ENCODE assay signal across 1 cellular context in the genomic region with DNA sequence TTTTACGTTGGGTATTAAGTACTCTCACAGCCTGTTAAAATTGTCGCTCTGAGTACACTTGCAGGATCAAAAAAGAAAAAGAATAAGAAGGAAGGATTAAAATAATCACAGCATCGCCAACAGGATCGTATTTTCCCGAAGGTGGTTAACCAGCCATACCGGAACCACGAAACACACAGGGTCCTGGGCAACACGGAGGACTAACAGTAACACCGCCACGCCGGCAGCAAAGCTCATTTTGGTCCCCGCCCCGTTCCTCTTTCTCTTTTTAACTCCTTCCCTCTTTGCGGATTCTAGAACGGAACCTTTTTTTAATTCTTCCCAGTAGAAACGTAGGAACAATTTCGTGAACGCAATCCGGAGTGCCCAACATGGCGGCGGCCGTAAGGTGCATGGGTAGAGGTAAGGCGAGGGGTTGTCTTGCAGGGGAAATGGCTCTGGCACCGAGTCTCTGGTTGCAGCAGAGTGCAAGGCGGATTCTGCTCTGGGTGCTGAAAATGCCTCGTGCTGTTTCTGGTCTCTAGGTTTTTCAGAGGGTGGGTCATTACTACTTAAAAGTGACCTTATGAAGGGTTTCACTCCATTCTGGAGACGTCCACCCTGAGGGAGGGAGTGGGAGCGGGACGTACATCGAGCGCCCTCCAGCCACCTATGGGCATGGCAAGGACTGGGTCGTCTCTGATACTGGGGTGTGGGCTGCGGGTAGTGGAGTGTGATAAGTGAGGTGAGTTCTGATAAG.
A peak's percentile ranks its signal among the peaks of the same experiment; 100 is the strongest.
TF ChIP-seq lines count a peak whose summit lies in the region.

A gene (plus strand): TSS at position 353 of the 739 bp plus-strand sequence. CDS start 19 bp downstream, at position 372.

TF ChIP-seq in HepG2, 621 proteins besides CTCF, POLR2A, EP300 and RAD21 (continued from another document and continues in another):
- TF ChIP-seq, protein P1, sequence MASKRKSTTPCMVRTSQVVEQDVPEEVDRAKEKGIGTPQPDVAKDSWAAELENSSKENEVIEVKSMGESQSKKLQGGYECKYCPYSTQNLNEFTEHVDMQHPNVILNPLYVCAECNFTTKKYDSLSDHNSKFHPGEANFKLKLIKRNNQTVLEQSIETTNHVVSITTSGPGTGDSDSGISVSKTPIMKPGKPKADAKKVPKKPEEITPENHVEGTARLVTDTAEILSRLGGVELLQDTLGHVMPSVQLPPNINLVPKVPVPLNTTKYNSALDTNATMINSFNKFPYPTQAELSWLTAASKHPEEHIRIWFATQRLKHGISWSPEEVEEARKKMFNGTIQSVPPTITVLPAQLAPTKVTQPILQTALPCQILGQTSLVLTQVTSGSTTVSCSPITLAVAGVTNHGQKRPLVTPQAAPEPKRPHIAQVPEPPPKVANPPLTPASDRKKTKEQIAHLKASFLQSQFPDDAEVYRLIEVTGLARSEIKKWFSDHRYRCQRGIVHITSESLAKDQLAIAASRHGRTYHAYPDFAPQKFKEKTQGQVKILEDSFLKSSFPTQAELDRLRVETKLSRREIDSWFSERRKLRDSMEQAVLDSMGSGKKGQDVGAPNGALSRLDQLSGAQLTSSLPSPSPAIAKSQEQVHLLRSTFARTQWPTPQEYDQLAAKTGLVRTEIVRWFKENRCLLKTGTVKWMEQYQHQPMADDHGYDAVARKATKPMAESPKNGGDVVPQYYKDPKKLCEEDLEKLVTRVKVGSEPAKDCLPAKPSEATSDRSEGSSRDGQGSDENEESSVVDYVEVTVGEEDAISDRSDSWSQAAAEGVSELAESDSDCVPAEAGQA (IDR thresholded peaks at IDR 0.05; ENCODE audit: low read depth), result peak; percentile 69; the same call in 1 of the 2 replicates
- TF ChIP-seq, protein P1 (CRISPR knock-in tag; IDR thresholded peaks at IDR 0.05; ENCODE audit: borderline replicate concordance), result no peak
- peak; percentile 62; the same call in 1 of the 2 replicates for TF ChIP-seq SAFB2 (CRISPR knock-in tag; IDR thresholded peaks at IDR 0.05; ENCODE audit: borderline replicate concordance, low read depth)
- no peak for TF ChIP-seq ZNF34 (CRISPR knock-in tag; IDR thresholded peaks at IDR 0.05; ENCODE audit: borderline replicate concordance)
- TF ChIP-seq, protein P2, sequence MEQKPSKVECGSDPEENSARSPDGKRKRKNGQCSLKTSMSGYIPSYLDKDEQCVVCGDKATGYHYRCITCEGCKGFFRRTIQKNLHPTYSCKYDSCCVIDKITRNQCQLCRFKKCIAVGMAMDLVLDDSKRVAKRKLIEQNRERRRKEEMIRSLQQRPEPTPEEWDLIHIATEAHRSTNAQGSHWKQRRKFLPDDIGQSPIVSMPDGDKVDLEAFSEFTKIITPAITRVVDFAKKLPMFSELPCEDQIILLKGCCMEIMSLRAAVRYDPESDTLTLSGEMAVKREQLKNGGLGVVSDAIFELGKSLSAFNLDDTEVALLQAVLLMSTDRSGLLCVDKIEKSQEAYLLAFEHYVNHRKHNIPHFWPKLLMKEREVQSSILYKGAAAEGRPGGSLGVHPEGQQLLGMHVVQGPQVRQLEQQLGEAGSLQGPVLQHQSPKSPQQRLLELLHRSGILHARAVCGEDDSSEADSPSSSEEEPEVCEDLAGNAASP (CRISPR knock-in tag; IDR thresholded peaks at IDR 0.05; ENCODE audit: borderline replicate concordance), result peak; percentile 76; the same call in 1 of the 2 replicates
- 0 out of 2 replicates have a peak, but pooled peaks have one; percentile 68 for TF ChIP-seq ZNF329 (CRISPR knock-in tag; IDR thresholded peaks at IDR 0.05; ENCODE audit: low read depth)
- no peak for TF ChIP-seq AKAP8 (CRISPR knock-in tag; IDR thresholded peaks at IDR 0.05)
- TF ChIP-seq ZKSCAN1 (IDR thresholded peaks at IDR 0.05; ENCODE audit: low read length), result peak; percentile 18; the same call in 1 of the 2 replicates
- TF ChIP-seq ASH2L (IDR thresholded peaks at IDR 0.05; ENCODE audit: insufficient read length, low read depth, low read length), result peak; percentile 98
- TF ChIP-seq PLRG1 (conservative IDR thresholded peaks at IDR 0.05), result no peak
- TF ChIP-seq, protein P3, sequence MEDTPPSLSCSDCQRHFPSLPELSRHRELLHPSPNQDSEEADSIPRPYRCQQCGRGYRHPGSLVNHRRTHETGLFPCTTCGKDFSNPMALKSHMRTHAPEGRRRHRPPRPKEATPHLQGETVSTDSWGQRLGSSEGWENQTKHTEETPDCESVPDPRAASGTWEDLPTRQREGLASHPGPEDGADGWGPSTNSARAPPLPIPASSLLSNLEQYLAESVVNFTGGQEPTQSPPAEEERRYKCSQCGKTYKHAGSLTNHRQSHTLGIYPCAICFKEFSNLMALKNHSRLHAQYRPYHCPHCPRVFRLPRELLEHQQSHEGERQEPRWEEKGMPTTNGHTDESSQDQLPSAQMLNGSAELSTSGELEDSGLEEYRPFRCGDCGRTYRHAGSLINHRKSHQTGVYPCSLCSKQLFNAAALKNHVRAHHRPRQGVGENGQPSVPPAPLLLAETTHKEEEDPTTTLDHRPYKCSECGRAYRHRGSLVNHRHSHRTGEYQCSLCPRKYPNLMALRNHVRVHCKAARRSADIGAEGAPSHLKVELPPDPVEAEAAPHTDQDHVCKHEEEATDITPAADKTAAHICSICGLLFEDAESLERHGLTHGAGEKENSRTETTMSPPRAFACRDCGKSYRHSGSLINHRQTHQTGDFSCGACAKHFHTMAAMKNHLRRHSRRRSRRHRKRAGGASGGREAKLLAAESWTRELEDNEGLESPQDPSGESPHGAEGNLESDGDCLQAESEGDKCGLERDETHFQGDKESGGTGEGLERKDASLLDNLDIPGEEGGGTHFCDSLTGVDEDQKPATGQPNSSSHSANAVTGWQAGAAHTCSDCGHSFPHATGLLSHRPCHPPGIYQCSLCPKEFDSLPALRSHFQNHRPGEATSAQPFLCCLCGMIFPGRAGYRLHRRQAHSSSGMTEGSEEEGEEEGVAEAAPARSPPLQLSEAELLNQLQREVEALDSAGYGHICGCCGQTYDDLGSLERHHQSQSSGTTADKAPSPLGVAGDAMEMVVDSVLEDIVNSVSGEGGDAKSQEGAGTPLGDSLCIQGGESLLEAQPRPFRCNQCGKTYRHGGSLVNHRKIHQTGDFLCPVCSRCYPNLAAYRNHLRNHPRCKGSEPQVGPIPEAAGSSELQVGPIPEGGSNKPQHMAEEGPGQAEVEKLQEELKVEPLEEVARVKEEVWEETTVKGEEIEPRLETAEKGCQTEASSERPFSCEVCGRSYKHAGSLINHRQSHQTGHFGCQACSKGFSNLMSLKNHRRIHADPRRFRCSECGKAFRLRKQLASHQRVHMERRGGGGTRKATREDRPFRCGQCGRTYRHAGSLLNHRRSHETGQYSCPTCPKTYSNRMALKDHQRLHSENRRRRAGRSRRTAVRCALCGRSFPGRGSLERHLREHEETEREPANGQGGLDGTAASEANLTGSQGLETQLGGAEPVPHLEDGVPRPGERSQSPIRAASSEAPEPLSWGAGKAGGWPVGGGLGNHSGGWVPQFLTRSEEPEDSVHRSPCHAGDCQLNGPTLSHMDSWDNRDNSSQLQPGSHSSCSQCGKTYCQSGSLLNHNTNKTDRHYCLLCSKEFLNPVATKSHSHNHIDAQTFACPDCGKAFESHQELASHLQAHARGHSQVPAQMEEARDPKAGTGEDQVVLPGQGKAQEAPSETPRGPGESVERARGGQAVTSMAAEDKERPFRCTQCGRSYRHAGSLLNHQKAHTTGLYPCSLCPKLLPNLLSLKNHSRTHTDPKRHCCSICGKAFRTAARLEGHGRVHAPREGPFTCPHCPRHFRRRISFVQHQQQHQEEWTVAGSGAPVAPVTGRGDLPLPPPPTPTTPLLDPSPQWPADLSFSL (CRISPR knock-in tag; IDR thresholded peaks at IDR 0.05), result no peak
- TF ChIP-seq JDP2 (CRISPR knock-in tag; IDR thresholded peaks at IDR 0.05; ENCODE audit: borderline replicate concordance), result no peak
- TF ChIP-seq, protein P4, sequence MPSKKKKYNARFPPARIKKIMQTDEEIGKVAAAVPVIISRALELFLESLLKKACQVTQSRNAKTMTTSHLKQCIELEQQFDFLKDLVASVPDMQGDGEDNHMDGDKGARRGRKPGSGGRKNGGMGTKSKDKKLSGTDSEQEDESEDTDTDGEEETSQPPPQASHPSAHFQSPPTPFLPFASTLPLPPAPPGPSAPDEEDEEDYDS (CRISPR knock-in tag; IDR thresholded peaks at IDR 0.05), result peak; percentile 85
- TF ChIP-seq, protein P5, sequence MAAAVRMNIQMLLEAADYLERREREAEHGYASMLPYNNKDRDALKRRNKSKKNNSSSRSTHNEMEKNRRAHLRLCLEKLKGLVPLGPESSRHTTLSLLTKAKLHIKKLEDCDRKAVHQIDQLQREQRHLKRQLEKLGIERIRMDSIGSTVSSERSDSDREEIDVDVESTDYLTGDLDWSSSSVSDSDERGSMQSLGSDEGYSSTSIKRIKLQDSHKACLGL (CRISPR knock-in tag; IDR thresholded peaks at IDR 0.05), result peak; percentile 87; the same call in 1 of the 2 replicates
- 0 out of 2 replicates have a peak, but pooled peaks have one; percentile 33 for TF ChIP-seq ZNF224 (CRISPR knock-in tag; IDR thresholded peaks at IDR 0.05)
- TF ChIP-seq ZNF430 (CRISPR knock-in tag; IDR thresholded peaks at IDR 0.05), result peak; percentile 68; the same call in 1 of the 2 replicates
- TF ChIP-seq, protein P6, sequence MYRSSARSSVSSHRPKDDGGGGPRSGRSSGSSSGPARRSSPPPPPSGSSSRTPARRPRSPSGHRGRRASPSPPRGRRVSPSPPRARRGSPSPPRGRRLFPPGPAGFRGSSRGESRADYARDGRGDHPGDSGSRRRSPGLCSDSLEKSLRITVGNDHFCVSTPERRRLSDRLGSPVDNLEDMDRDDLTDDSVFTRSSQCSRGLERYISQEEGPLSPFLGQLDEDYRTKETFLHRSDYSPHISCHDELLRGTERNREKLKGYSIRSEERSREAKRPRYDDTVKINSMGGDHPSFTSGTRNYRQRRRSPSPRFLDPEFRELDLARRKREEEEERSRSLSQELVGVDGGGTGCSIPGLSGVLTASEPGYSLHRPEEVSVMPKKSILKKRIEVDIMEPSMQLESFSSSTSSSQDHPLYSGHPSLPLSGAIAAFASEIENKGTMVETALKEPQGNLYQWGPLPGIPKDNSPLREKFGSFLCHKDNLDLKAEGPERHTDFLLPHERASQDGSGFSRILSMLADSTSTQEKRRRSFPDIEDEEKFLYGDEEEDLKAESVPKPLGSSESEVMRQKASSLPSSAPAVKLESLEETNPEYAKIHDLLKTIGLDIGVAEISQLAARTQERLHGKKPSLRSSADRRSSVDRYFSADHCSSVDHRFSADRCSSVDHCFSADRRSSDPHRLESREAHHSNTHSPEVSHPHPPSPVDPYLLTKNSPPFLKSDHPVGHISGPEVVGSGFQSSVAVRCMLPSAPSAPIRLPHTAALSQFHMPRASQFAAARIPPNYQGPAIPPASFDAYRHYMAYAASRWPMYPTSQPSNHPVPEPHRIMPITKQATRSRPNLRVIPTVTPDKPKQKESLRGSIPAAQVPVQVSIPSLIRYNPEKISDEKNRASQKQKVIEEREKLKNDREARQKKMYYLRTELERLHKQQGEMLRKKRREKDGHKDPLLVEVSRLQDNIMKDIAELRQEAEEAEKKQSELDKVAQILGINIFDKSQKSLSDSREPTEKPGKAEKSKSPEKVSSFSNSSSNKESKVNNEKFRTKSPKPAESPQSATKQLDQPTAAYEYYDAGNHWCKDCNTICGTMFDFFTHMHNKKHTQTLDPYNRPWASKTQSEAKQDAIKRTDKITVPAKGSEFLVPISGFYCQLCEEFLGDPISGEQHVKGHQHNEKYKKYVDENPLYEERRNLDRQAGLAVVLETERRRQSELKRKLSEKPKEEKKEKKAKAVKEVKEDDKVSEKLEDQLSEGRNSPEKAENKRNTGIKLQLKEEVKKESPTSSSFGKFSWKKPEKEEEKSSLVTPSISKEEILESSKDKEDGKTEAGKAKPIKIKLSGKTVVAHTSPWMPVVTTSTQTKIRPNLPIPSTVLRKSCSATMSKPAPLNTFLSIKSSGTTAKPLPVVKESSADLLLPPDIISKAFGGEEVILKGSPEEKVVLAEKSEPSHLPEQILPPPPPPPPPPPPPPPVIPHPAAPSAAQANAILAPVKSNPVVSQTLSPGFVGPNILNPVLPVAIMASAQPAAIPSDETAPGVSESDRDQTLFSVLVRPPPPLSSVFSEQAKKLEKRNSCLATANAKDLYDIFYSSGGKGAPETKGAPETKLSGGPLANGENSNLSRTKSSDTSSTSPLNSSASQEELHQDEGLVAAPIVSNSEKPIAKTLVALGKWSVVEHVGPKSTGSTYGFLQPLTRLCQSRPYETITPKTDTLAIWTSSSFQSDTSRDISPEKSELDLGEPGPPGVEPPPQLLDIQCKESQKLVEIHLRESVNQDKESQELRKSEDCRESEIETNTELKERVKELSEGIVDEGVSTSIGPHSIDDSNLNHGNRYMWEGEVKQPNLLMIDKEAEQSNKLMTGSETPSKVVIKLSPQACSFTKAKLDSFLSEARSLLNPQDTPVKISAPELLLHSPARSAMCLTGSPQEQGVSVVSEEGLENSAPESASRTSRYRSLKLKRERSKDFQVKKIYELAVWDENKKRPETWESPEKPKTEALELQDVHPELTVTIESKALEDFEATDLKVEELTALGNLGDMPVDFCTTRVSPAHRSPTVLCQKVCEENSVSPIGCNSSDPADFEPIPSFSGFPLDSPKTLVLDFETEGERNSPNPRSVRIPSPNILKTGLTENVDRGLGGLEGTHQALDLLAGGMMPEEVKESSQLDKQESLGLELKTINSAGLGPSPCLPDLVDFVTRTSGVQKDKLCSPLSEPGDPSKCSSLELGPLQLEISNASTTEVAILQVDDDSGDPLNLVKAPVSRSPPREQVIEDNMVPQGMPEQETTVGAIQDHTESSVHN (CRISPR knock-in tag; IDR thresholded peaks at IDR 0.05), result 0 out of 2 replicates have a peak, but pooled peaks have one; percentile 17
- no peak for TF ChIP-seq ZNF20 (CRISPR knock-in tag; IDR thresholded peaks at IDR 0.05)
- no peak for TF ChIP-seq NFE2 (CRISPR knock-in tag; IDR thresholded peaks at IDR 0.05)
- TF ChIP-seq FIP1L1 (IDR thresholded peaks at IDR 0.05; ENCODE audit: borderline replicate concordance, insufficient read depth, low read depth, low read length), result 0 out of 2 replicates have a peak, but pooled peaks have one; percentile 16
- TF ChIP-seq, protein P7, sequence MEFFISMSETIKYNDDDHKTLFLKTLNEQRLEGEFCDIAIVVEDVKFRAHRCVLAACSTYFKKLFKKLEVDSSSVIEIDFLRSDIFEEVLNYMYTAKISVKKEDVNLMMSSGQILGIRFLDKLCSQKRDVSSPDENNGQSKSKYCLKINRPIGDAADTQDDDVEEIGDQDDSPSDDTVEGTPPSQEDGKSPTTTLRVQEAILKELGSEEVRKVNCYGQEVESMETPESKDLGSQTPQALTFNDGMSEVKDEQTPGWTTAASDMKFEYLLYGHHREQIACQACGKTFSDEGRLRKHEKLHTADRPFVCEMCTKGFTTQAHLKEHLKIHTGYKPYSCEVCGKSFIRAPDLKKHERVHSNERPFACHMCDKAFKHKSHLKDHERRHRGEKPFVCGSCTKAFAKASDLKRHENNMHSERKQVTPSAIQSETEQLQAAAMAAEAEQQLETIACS (CRISPR knock-in tag; IDR thresholded peaks at IDR 0.05), result no peak
- no peak for TF ChIP-seq U2AF1 (optimal IDR thresholded peaks at IDR 0.05; ENCODE audit: low read depth, low read length)
